1 cellular context compared by ENCODE assay signal in genomic region chr17:80426671-80427326, GRCh38.
A peak's percentile ranks its signal among the peaks of the same experiment; 100 is the strongest.
TF ChIP-seq lines count a peak whose summit lies in the region.

No MANE protein-coding gene starts in this region.

TF ChIP-seq in HEK293, 187 proteins besides CTCF, POLR2A, EP300 and RAD21 (continued from another document):
- peak; percentile 46; the same call in 1 of the 2 replicates for TF ChIP-seq PRDM10 (tag by site-specific recombination; IDR thresholded peaks at IDR 0.05)
- TF ChIP-seq SP3 (tag by site-specific recombination; IDR thresholded peaks at IDR 0.05): 0 out of 2 replicates have a peak, but pooled peaks have one; percentile 12
- TF ChIP-seq ZNF488 (tag by site-specific recombination; IDR thresholded peaks at IDR 0.05): no peak
- peak; percentile 63; the same call in 1 of the 2 replicates for TF ChIP-seq ZSCAN30 (tag by site-specific recombination; IDR thresholded peaks at IDR 0.05)
- TF ChIP-seq GLIS1 (tag by site-specific recombination; IDR thresholded peaks at IDR 0.05): peak; percentile 74
- peak; percentile 56 for TF ChIP-seq ZIC2 (tag by site-specific recombination; IDR thresholded peaks at IDR 0.05)
- no peak for TF ChIP-seq AEBP2 (tag by site-specific recombination; IDR thresholded peaks at IDR 0.05; ENCODE audit: borderline replicate concordance)
- peak; percentile 18; the same call in 1 of the 2 replicates for TF ChIP-seq SP7 (tag by site-specific recombination; IDR thresholded peaks at IDR 0.05)
- TF ChIP-seq ZNF335 (tag by site-specific recombination; conservative IDR thresholded peaks at IDR 0.05): peak; percentile 61
- peak; percentile 52 for TF ChIP-seq PATZ1 (tag by site-specific recombination; IDR thresholded peaks at IDR 0.05)
- peak; percentile 63; the same call in 1 of the 2 replicates for TF ChIP-seq GLIS2 (tag by site-specific recombination; IDR thresholded peaks at IDR 0.05)
- peak; percentile 79 for TF ChIP-seq ZNF654 (tag by site-specific recombination; IDR thresholded peaks at IDR 0.05; ENCODE audit: low read depth)
- TF ChIP-seq ZBTB8A (tag by site-specific recombination; IDR thresholded peaks at IDR 0.05): 0 out of 2 replicates have a peak, but pooled peaks have one; percentile 29
- 0 out of 2 replicates have a peak, but pooled peaks have one; percentile 55 for TF ChIP-seq PBX3 (CRISPR knock-in tag; IDR thresholded peaks at IDR 0.05)
- peak; percentile 48; the same call in 1 of the 2 replicates for TF ChIP-seq ZFP69B (tag by site-specific recombination; IDR thresholded peaks at IDR 0.05)
- no peak for TF ChIP-seq ZNF423 (tag by site-specific recombination; IDR thresholded peaks at IDR 0.05)
- peak; percentile 51; the same call in 1 of the 2 replicates for TF ChIP-seq HIC1 (tag by site-specific recombination; IDR thresholded peaks at IDR 0.05)
- TF ChIP-seq ZNF2 (tag by site-specific recombination; IDR thresholded peaks at IDR 0.05): peak; percentile 81; the same call in 1 of the 2 replicates
- TF ChIP-seq ZNF660 (tag by site-specific recombination; IDR thresholded peaks at IDR 0.05): peak; percentile 43; the same call in 1 of the 2 replicates
- peak; percentile 17 for TF ChIP-seq ZBTB26 (tag by site-specific recombination; optimal IDR thresholded peaks at IDR 0.05)
TF ChIP-seq in HEK293: peak in this region for 20.
